29 cellular contexts compared by ENCODE assay signal in the genomic region with DNA sequence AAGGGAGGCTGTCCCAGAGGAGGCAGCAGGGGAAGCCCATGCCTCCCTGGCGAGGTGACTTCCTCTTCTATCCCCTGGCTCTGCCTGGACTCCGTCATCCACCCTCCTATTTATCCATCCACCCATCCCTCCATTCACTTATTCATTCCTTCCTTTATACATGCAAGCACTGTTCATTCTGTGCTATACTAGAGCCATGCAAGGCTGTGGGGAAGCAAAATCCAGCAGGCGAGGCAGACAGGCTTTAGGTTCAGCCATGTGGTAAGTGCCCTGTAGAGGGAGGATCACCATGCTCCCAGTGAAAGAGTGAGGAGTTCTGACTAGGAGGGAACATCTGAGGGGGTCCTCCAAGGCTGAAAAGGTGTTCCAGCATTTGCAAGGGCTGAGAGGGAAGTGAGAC. TPM values are rescaled to one million over a fixed set of nuclear protein-coding genes. Genes with fewer than 3 reads are reported as not detected.
"Had no signal": no experiment of that assay in that cellular context is flagged by ENCODE, and none has a peak within 500 bp of the region (broad histone marks: within the 10 kb centered on the region; RNA-seq: fewer than 3 reads in every experiment).

No MANE protein-coding gene starts in this region.

- H3K4me3 ChIP-seq: SJCRH30, SK-N-MC had no signal

- H3K36me3 Mint-ChIP-seq: activated CD4-positive, alpha-beta memory T cell treated with anti-CD3 and anti-CD28 coated beads for 36 hours; activated naive CD4-positive, alpha-beta T cell treated with anti-CD3 and anti-CD28 coated beads, Interleukin-2, amount 10 ng/mL, durations not matched to agents 7 days and 5 days; activated naive CD8-positive, alpha-beta T cell; brain had no signal

- H3K4me1 ChIP-seq: SJCRH30 had no signal

- H3K4me1 Mint-ChIP-seq: activated naive CD8-positive, alpha-beta T cell treated with anti-CD3 and anti-CD28 coated beads, Interleukin-2, amount 50 U/mL, for 24 hours; brain had no signal

- H3K27ac ChIP-seq: SJCRH30, SK-N-MC had no signal

- DNase-seq: activated CD4-positive, alpha-beta memory T cell treated with anti-CD3 and anti-CD28 coated beads for 36 hours; activated CD4-positive, alpha-beta T cell treated with anti-CD3 and anti-CD28 coated beads, Interleukin-2, amount 10 ng/mL, durations not matched to agents 7 days and 5 days; activated CD8-positive, alpha-beta memory T cell treated with anti-CD3 and anti-CD28 coated beads, Interleukin-2, amount 50 U/mL, for 4 hours; activated effector memory CD4-positive, alpha-beta T cell treated with Interleukin-2 at 50 U/mL for 16 hours; activated naive CD4-positive, alpha-beta T cell treated with anti-CD3 and anti-CD28 coated beads, Interleukin-2, amount 10 ng/mL, durations not matched to agents 7 days and 5 days; activated naive CD8-positive, alpha-beta T cell treated with anti-CD3 and anti-CD28 coated beads, Interleukin-2, amount 50 U/mL, for 24 hours; activated T-cell treated with anti-CD3 and anti-CD28 coated beads, Interleukin-2, amount 50 U/mL, for 48 hours; anterior cingulate cortex; caudate nucleus; cerebellar nuclear complex; NCI-H1092 treated with DMSO at 0.1 percent for 48 hours; NCI-H1417; NCI-H146; NCI-H187; NCI-H2029 treated with DMSO at 0.1 percent for 48 hours; NCI-H2107; NCI-H2171; NCI-H510A; NCI-H526; NCI-H748 treated with DMSO at 0.1 percent for 48 hours; NK-92 treated with Interleukin-12 subunit alpha and Interleukin-12 subunit beta, amount 100 ng/mL, for 24 hours; PC-3; SHP77; SJCRH30 had no signal

- H3K36me3 ChIP-seq: SJCRH30 had no signal

- H3K4me3 Mint-ChIP-seq: activated CD4-positive, alpha-beta memory T cell treated with anti-CD3 and anti-CD28 coated beads for 36 hours; activated CD4-positive, alpha-beta T cell treated with anti-CD3 and anti-CD28 coated beads, Interleukin-2, amount 10 ng/mL, durations not matched to agents 7 days and 5 days; activated naive CD4-positive, alpha-beta T cell treated with anti-CD3 and anti-CD28 coated beads, Interleukin-2, amount 10 ng/mL, durations not matched to agents 7 days and 5 days; activated naive CD8-positive, alpha-beta T cell; activated naive CD8-positive, alpha-beta T cell treated with anti-CD3 and anti-CD28 coated beads, Interleukin-2, amount 50 U/mL, for 24 hours; brain; T-helper 1 cell treated with Interleukin-12 subunit alpha and Interleukin-12 subunit beta and Interleukin-4 antibody, amounts not matched to agents 30 μg/mL and 1 μg/mL, for 36 hours; T-helper 2 cell treated with Interferon-gamma antibody and Interleukin-4, amounts not matched to agents 5 μg/mL and 100 μg/mL, for 36 hours had no signal

- H3K9me3 Mint-ChIP-seq: activated CD4-positive, alpha-beta memory T cell treated with anti-CD3 and anti-CD28 coated beads for 36 hours; activated CD4-positive, alpha-beta T cell treated with anti-CD3 and anti-CD28 coated beads, Interleukin-2, amount 10 ng/mL, durations not matched to agents 7 days and 5 days; activated naive CD4-positive, alpha-beta T cell treated with anti-CD3 and anti-CD28 coated beads, Interleukin-2, amount 10 ng/mL, durations not matched to agents 7 days and 5 days; activated naive CD8-positive, alpha-beta T cell treated with anti-CD3 and anti-CD28 coated beads, Interleukin-2, amount 50 U/mL, for 24 hours; T-helper 1 cell treated with Interleukin-12 subunit alpha and Interleukin-12 subunit beta and Interleukin-4 antibody, amounts not matched to agents 30 μg/mL and 1 μg/mL, for 36 hours; T-helper 2 cell treated with Interferon-gamma antibody and Interleukin-4, amounts not matched to agents 5 μg/mL and 100 μg/mL, for 36 hours had no signal

- H3K27me3 ChIP-seq: SJCRH30 had no signal

- H3K27me3 Mint-ChIP-seq: activated CD4-positive, alpha-beta memory T cell treated with anti-CD3 and anti-CD28 coated beads for 36 hours; activated naive CD8-positive, alpha-beta T cell; activated naive CD8-positive, alpha-beta T cell treated with anti-CD3 and anti-CD28 coated beads, Interleukin-2, amount 50 U/mL, for 24 hours had no signal

- H3K9me3 ChIP-seq: SJCRH30 had no signal

- H3K27ac Mint-ChIP-seq: activated CD4-positive, alpha-beta memory T cell treated with anti-CD3 and anti-CD28 coated beads for 36 hours; activated naive CD4-positive, alpha-beta T cell treated with anti-CD3 and anti-CD28 coated beads, Interleukin-2, amount 10 ng/mL, durations not matched to agents 7 days and 5 days; activated naive CD8-positive, alpha-beta T cell; activated naive CD8-positive, alpha-beta T cell treated with anti-CD3 and anti-CD28 coated beads, Interleukin-2, amount 50 U/mL, for 24 hours; T-helper 1 cell treated with Interleukin-12 subunit alpha and Interleukin-12 subunit beta and Interleukin-4 antibody, amounts not matched to agents 30 μg/mL and 1 μg/mL, for 36 hours; T-helper 2 cell treated with Interferon-gamma antibody and Interleukin-4, amounts not matched to agents 5 μg/mL and 100 μg/mL, for 36 hours had no signal

- ATAC-seq: activated naive CD8-positive, alpha-beta T cell treated with anti-CD3 and anti-CD28 coated beads, Interleukin-2, amount 50 U/mL, for 24 hours; PC-3 had no signal

RNA-seq across cellular contexts. Expression of a gene that starts 1.2 kb away (rescaled TPM):
- total RNA-seq: SJCRH30 had no signal
